In genomic region chr13:112781287-112781686, GRCh38 we compare ENCODE assay signal across 28 cellular contexts.
DNase-seq lines count a peak whose midpoint lies in the region; ATAC-seq, FAIRE-seq and TF ChIP-seq lines count a peak whose summit lies in the region.
"Had no signal": no experiment of that assay in that cellular context is flagged by ENCODE, and none has a peak within 500 bp of the region (broad histone marks: within the 10 kb centered on the region; RNA-seq: fewer than 3 reads in every experiment).

No MANE protein-coding gene starts in this region.

- no TSS peak for BruUV-seq in Caco-2 (replicated peaks; lab: Mats Ljungman, UMichigan)

- H3K27ac Mint-ChIP-seq in Caco-2 (ENCODE audit: unreplicated experiment) (peak overlapping the region; percentile 45), GM23338 (0 out of 2 replicates have a peak overlapping the region, but pooled peaks have one; percentile 59), progenitor cell of endocrine pancreas (peak overlapping the region; percentile 20)
- H3K27ac Mint-ChIP-seq in activated CD8-positive, alpha-beta T cell treated with anti-CD3 and anti-CD28 coated beads, Interleukin-2, amount 10 ng/mL, durations not matched to agents 7 days and 5 days: no peak overlapping the region
- H3K27ac Mint-ChIP-seq: activated CD8-positive, alpha-beta T cell treated with anti-CD3 and anti-CD28 coated beads for 36 hours; activated naive CD4-positive, alpha-beta T cell treated with anti-CD3 and anti-CD28 coated beads, Interleukin-2, amount 50 U/mL, for 24 hours; CD4-positive, alpha-beta T cell had no signal

- no peak overlapping the region; the same call in 1 of the 2 replicates for H2BK15ac ChIP-seq in H1 (ENCODE audit: low read length)

- POLR2A ChIA-PET in Caco-2 (lab: Charles Lee): no interaction called here
- POLR2A ChIA-PET in H1 (lab: Charles Lee; ENCODE audit: partially characterized antibody): interaction anchor here (0.8 kb wide), 1 partner anchor 11 kb away, joined by 3 read pairs; no protein-coding TSS in a partner anchor
- POLR2A ChIA-PET in activated CD8-positive, alpha-beta T cell treated with anti-CD3 and anti-CD28 coated beads, Interleukin-2, amount 10 ng/mL, durations not matched to agents 7 days and 5 days (lab: Charles Lee): no interaction called here

- H4K20me1 ChIP-seq in GM23338 (replicated peaks; ENCODE audit: insufficient read depth) (no peaks in the 10 kb centered on the region; the same call in none of the 2 replicates), H1 (replicated peaks in 1 of 2; ENCODE audit: control insufficient read depth in 1 of 2, insufficient read depth in 2 of 2, low read length in 2 of 2) (peaks cover 0 to 3% of the 10 kb centered on the region in 2 experiments)

- no peak overlapping the region for H3K56ac ChIP-seq in H1 (replicated peaks; ENCODE audit: insufficient read length, low read depth, low read length)

- TF ChIP-seq CTCF in Caco-2 (IDR thresholded peaks at IDR 0.05; ENCODE audit: insufficient read depth in 1 of 2, low read depth in 1 of 2, low read length in 1 of 2, severe bottlenecking in 1 of 2, unreplicated experiment in 1 of 2) (no peak), GM23338 (conservative IDR thresholded peaks at IDR 0.05; ENCODE audit: low read depth in 2 of 2) (no peak), H1 (IDR thresholded peaks at IDR 0.05; ENCODE audit: control extremely low read depth in 1 of 3, insufficient read depth in 1 of 3, low read depth in 1 of 3, low read length in 3 of 3) (no peak), progenitor cell of endocrine pancreas (IDR thresholded peaks at IDR 0.05; ENCODE audit: unreplicated experiment) (no peak), colonic mucosa (IDR thresholded peaks at IDR 0.05) (no peak)

- H2AFZ ChIP-seq in GM23338 (no peak overlapping the region), H1 (ENCODE audit: low read length) (no peak overlapping the region)

- H3K79me2 ChIP-seq in GM23338 (replicated peaks; ENCODE audit: insufficient read depth) (peaks cover 60% of the 10 kb centered on the region), H1 (ENCODE audit: control insufficient read depth in 1 of 2, insufficient read depth in 2 of 2, low read length in 2 of 2) (peaks cover 0 to 41% of the 10 kb centered on the region in 2 experiments; a peak in 2 of 4 replicates)

- H3K4me3 ChIP-seq in Caco-2 (ENCODE audit: low read depth, low read length): no peak overlapping the region
- H3K4me3 ChIP-seq in GM23338: no peak overlapping the region
- H3K4me3 ChIP-seq in H1 (ENCODE audit: extremely low read depth in 1 of 4, insufficient read depth in 2 of 4, low read depth in 3 of 4, low read length in 4 of 4): no peak overlapping the region
- no peak overlapping the region for H3K4me3 ChIP-seq in colonic mucosa
- H3K4me3 ChIP-seq: ascending aorta, esophagus muscularis mucosa, testis had no signal

- TF ChIP-seq POLR2A in H1 (IDR thresholded peaks at IDR 0.05; ENCODE audit: control extremely low read depth in 1 of 2, low read depth in 2 of 2, low read length in 2 of 2): no peak

- H3K18ac ChIP-seq in H1 (ENCODE audit: extremely low read depth, low read length): no peak overlapping the region

- peak overlapping the region; percentile 83 for H2AK5ac ChIP-seq in H1 (ENCODE audit: low read depth, low read length)

- H3K27me3 ChIP-seq in Caco-2 (replicated peaks; ENCODE audit: control insufficient read depth, insufficient read depth, low read length): no peaks in the 10 kb centered on the region
- H3K27me3 ChIP-seq in GM23338 (ENCODE audit: insufficient read depth): no peaks in the 10 kb centered on the region
- no peaks in the 10 kb centered on the region; a peak in 1 of 7 replicates for H3K27me3 ChIP-seq in H1 (replicated peaks in 1 of 4; ENCODE audit: control insufficient read depth in 3 of 4, extremely low read depth in 1 of 4, insufficient read depth in 3 of 4, low read length in 3 of 4)
- no peaks in the 10 kb centered on the region for H3K27me3 ChIP-seq in colonic mucosa
- H3K27me3 ChIP-seq: ascending aorta, esophagus muscularis mucosa, testis had no signal

- TF ChIP-seq EP300 in H1 (IDR thresholded peaks at IDR 0.05; ENCODE audit: borderline replicate concordance in 1 of 2, low read depth in 2 of 2, low read length in 2 of 2): no peak

- H3K36me3 Mint-ChIP-seq in Caco-2 (ENCODE audit: insufficient read depth, unreplicated experiment) (peaks cover 63% of the 10 kb centered on the region), GM23338 (ENCODE audit: low read depth) (peaks cover 33% of the 10 kb centered on the region), progenitor cell of endocrine pancreas (ENCODE audit: insufficient read depth) (peaks cover 21% of the 10 kb centered on the region)
- peaks cover 2% of the 10 kb centered on the region for H3K36me3 Mint-ChIP-seq in activated CD8-positive, alpha-beta T cell treated with anti-CD3 and anti-CD28 coated beads, Interleukin-2, amount 10 ng/mL, durations not matched to agents 7 days and 5 days (ENCODE audit: low read depth)

- no peak overlapping the region for H2BK5ac ChIP-seq in H1 (ENCODE audit: low read depth, low read length)

- H3K4me1 Mint-ChIP-seq in Caco-2 (ENCODE audit: low read depth, unreplicated experiment) (no peaks in the 10 kb centered on the region), GM23338 (peaks cover 41% of the 10 kb centered on the region), progenitor cell of endocrine pancreas (ENCODE audit: low read depth) (peaks cover 9% of the 10 kb centered on the region)
- H3K4me1 Mint-ChIP-seq in activated CD8-positive, alpha-beta T cell treated with anti-CD3 and anti-CD28 coated beads, Interleukin-2, amount 10 ng/mL, durations not matched to agents 7 days and 5 days (ENCODE audit: low read depth): no peaks in the 10 kb centered on the region

- H3K27ac ChIP-seq in GM23338 (ENCODE audit: low read depth): no peak overlapping the region
- no peak overlapping the region for H3K27ac ChIP-seq in H1 (ENCODE audit: low read depth, low read length)
- no peak overlapping the region for H3K27ac ChIP-seq in colonic mucosa
- H3K27ac ChIP-seq: ascending aorta, esophagus muscularis mucosa, testis had no signal

- intact Hi-C loops in Caco-2 (cut with micrococcal nuclease; ENCODE audit: unreplicated experiment): no loop called here
- intact Hi-C loops in colonic mucosa (cut with DNase I): no loop called here

- peak overlapping the region; percentile 48; the same call in 1 of the 2 replicates for H2BK20ac ChIP-seq in H1 (ENCODE audit: low read length)

- H3K79me1 ChIP-seq in H1 (ENCODE audit: low read depth, low read length): peaks cover 17% of the 10 kb centered on the region; the same call in 1 of the 2 replicates

- no peaks in the 10 kb centered on the region for H3K9me2 ChIP-seq in GM23338 (ENCODE audit: insufficient read depth)

- WGBS in H1 (ENCODE audit: extremely low coverage in 1 of 2, insufficient coverage in 1 of 2, insufficient read length in 1 of 2, insufficient replicate concordance in 2 of 2, low coverage in 1 of 2, low lambda C conversion rate in 2 of 2, missing lambda C conversion rate in 1 of 2), 2 experiments: 95% methylated on average over 18 of the region's 18 CpGs; no CpG with 5 or more reads in 1 of the 2 experiments

- H2BK120ac ChIP-seq in H1 (replicated peaks; ENCODE audit: low read depth, low read length): no peak overlapping the region

- H3K9ac ChIP-seq in H1 (replicated peaks in 1 of 4; ENCODE audit: extremely low read depth in 1 of 4, low read depth in 3 of 4, low read length in 3 of 4) (no peak overlapping the region), colonic mucosa (ENCODE audit: low read depth in 2 of 2, low read length in 2 of 2) (no peak overlapping the region)

- H2BK12ac ChIP-seq in H1 (ENCODE audit: low read depth, low read length): peak overlapping the region; percentile 56

- H4K5ac ChIP-seq in H1 (ENCODE audit: insufficient read length, low read depth, low read length): no peak overlapping the region

- H3K36me3 ChIP-seq in Caco-2 (ENCODE audit: control insufficient read depth, insufficient read depth, low read length) (peaks cover 3% of the 10 kb centered on the region), GM23338 (ENCODE audit: insufficient read depth) (no peaks in the 10 kb centered on the region), H1 (ENCODE audit: control insufficient read depth in 2 of 4, insufficient read depth in 4 of 4, low read length in 3 of 4) (no peaks in the 10 kb centered on the region; a peak in 2 of 8 replicates), colonic mucosa (no peaks in the 10 kb centered on the region)

- peak overlapping the region; percentile 60 for H3K4ac ChIP-seq in H1 (replicated peaks; ENCODE audit: insufficient read length, low read depth, low read length)

- H4K8ac ChIP-seq in H1 (ENCODE audit: extremely low read depth, insufficient read depth, low read length): no peak overlapping the region; the same call in 1 of the 2 replicates

- no peak overlapping the region for H3K14ac ChIP-seq in H1 (ENCODE audit: insufficient read length)

- no peak overlapping the region for H3K23ac ChIP-seq in H1 (ENCODE audit: insufficient read length)

- H3K27me3 Mint-ChIP-seq in Caco-2 (ENCODE audit: insufficient read depth, unreplicated experiment) (no peaks in the 10 kb centered on the region), GM23338 (ENCODE audit: insufficient read depth, low read depth, poor library complexity) (peaks cover 21% of the 10 kb centered on the region), progenitor cell of endocrine pancreas (no peaks in the 10 kb centered on the region)
- H3K27me3 Mint-ChIP-seq in activated CD8-positive, alpha-beta T cell treated with anti-CD3 and anti-CD28 coated beads, Interleukin-2, amount 10 ng/mL, durations not matched to agents 7 days and 5 days (ENCODE audit: low read depth): no peaks in the 10 kb centered on the region
- H3K27me3 Mint-ChIP-seq: activated CD8-positive, alpha-beta T cell treated with anti-CD3 and anti-CD28 coated beads for 36 hours; activated naive CD4-positive, alpha-beta T cell treated with anti-CD3 and anti-CD28 coated beads, Interleukin-2, amount 50 U/mL, for 24 hours; CD4-positive, alpha-beta T cell; naive thymus-derived CD8-positive, alpha-beta T cell had no signal

- CTCF ChIA-PET in Caco-2 (lab: Charles Lee): no interaction called here
- CTCF ChIA-PET in H1 (lab: Charles Lee; ENCODE audit: partially characterized antibody): interaction anchor here (1.3 to 1.7 kb wide), 2 partner anchors 10 to 11 kb away, joined by 3 read pairs; no protein-coding TSS in a partner anchor
- CTCF ChIA-PET in activated CD8-positive, alpha-beta T cell treated with anti-CD3 and anti-CD28 coated beads, Interleukin-2, amount 10 ng/mL, durations not matched to agents 7 days and 5 days (lab: Charles Lee): no interaction called here

- DNase-seq in Caco-2 (no peak), GM23338 (ENCODE audit: low spot score) (no peak), H1 (ENCODE audit: low read depth in 1 of 2, low spot score in 2 of 2) (peak in 1 of 2 experiments; percentile 32), progenitor cell of endocrine pancreas (ENCODE audit: low spot score, unreplicated experiment) (no peak), NCI-H128 (lab: John Stamatoyannopoulos, UW; ENCODE audit: unreplicated experiment) (no peak), SK-N-DZ (ENCODE audit: low spot score) (no peak), colonic mucosa (no peak)
- DNase-seq in activated CD8-positive, alpha-beta T cell treated with anti-CD3 and anti-CD28 coated beads, Interleukin-2, amount 10 ng/mL, durations not matched to agents 7 days and 5 days: no peak
- DNase-seq: activated CD8-positive, alpha-beta T cell treated with anti-CD3 and anti-CD28 coated beads for 36 hours; activated T-cell treated with anti-CD3 and anti-CD28 coated beads, Interleukin-2, amount 50 U/mL, for 4 hours; CD4-positive, alpha-beta T cell; effector CD8-positive, alpha-beta T cell; Kasumi-1; naive thymus-derived CD8-positive, alpha-beta T cell; NCI-H187; NCI-H2227 treated with DMSO at 0.1 percent for 48 hours; stimulated activated CD4-positive, alpha-beta T cell treated with anti-CD3 and anti-CD28 coated beads, Interleukin-1b, Interleukin-23, amount 100 ng/mL, for 48 hours; SW 1271 had no signal

- ATAC-seq in GM23338: no peak
- no peak for ATAC-seq in activated CD8-positive, alpha-beta T cell treated with anti-CD3 and anti-CD28 coated beads, Interleukin-2, amount 10 ng/mL, durations not matched to agents 7 days and 5 days
- ATAC-seq: activated CD4-positive, CD25-positive, alpha-beta regulatory T cell treated with anti-CD3 and anti-CD28 coated beads, Interleukin-2, amount 50 U/mL, for 24 hours; activated CD8-positive, alpha-beta T cell treated with anti-CD3 and anti-CD28 coated beads for 36 hours; activated T-cell treated with anti-CD3 and anti-CD28 coated beads, Interleukin-2, amount 50 U/mL, for 4 hours; naive thymus-derived CD8-positive, alpha-beta T cell had no signal

- no peak for FAIRE-seq in H1 (lab: Jason Lieb, UNC)
- FAIRE-seq: frontal cortex, G401.6, HTR-8/SVneo, keratinocyte had no signal

- no peak for TF ChIP-seq RAD21 in H1 (IDR thresholded peaks at IDR 0.05 in 1 of 2, conservative IDR thresholded peaks at IDR 0.05 in 1 of 2; ENCODE audit: low read depth in 2 of 2, low read length in 2 of 2)

- no peak overlapping the region for H3K4me2 ChIP-seq in GM23338
- 0 out of 4 replicates have a peak overlapping the region, but pooled peaks of 1 of the 2 experiments have one; percentile 12 for H3K4me2 ChIP-seq in H1 (ENCODE audit: insufficient read depth in 1 of 2, low read depth in 2 of 2, low read length in 2 of 2)

- H3K9me3 Mint-ChIP-seq in Caco-2 (ENCODE audit: unreplicated experiment) (no peaks in the 10 kb centered on the region), GM23338 (peaks cover 5% of the 10 kb centered on the region; the same call in 2 of the 3 replicates), progenitor cell of endocrine pancreas (ENCODE audit: low read depth) (no peaks in the 10 kb centered on the region)
- no peaks in the 10 kb centered on the region for H3K9me3 Mint-ChIP-seq in activated CD8-positive, alpha-beta T cell treated with anti-CD3 and anti-CD28 coated beads, Interleukin-2, amount 10 ng/mL, durations not matched to agents 7 days and 5 days (ENCODE audit: insufficient read depth)
- H3K9me3 Mint-ChIP-seq: activated CD8-positive, alpha-beta T cell treated with anti-CD3 and anti-CD28 coated beads for 36 hours; activated naive CD4-positive, alpha-beta T cell treated with anti-CD3 and anti-CD28 coated beads, Interleukin-2, amount 50 U/mL, for 24 hours; activated T-cell treated with anti-CD3 and anti-CD28 coated beads, Interleukin-2, amount 50 U/mL, for 4 hours; CD4-positive, alpha-beta T cell; mesothelial cell of epicardium had no signal

- H3K4me3 Mint-ChIP-seq in Caco-2 (ENCODE audit: unreplicated experiment) (no peak overlapping the region), GM23338 (no peak overlapping the region), progenitor cell of endocrine pancreas (ENCODE audit: low read depth) (no peak overlapping the region)
- no peak overlapping the region for H3K4me3 Mint-ChIP-seq in activated CD8-positive, alpha-beta T cell treated with anti-CD3 and anti-CD28 coated beads, Interleukin-2, amount 10 ng/mL, durations not matched to agents 7 days and 5 days
- H3K4me3 Mint-ChIP-seq: activated CD8-positive, alpha-beta T cell treated with anti-CD3 and anti-CD28 coated beads for 36 hours; activated naive CD4-positive, alpha-beta T cell treated with anti-CD3 and anti-CD28 coated beads, Interleukin-2, amount 50 U/mL, for 24 hours; activated T-cell treated with anti-CD3 and anti-CD28 coated beads, Interleukin-2, amount 50 U/mL, for 4 hours; CD4-positive, alpha-beta T cell; mesothelial cell of epicardium; naive thymus-derived CD8-positive, alpha-beta T cell had no signal

- H4K91ac ChIP-seq in H1 (replicated peaks; ENCODE audit: insufficient read length, low read length): peak overlapping the region; percentile 76

- H3K4me1 ChIP-seq in Caco-2: no peaks in the 10 kb centered on the region
- H3K4me1 ChIP-seq in GM23338 (ENCODE audit: insufficient read depth): peaks cover 13% of the 10 kb centered on the region
- peaks cover 3 to 20% (median 11%) of the 10 kb centered on the region in 4 experiments for H3K4me1 ChIP-seq in H1 (replicated peaks in 1 of 4; ENCODE audit: control insufficient read depth in 3 of 4, insufficient read depth in 4 of 4, low read length in 3 of 4)
- H3K4me1 ChIP-seq in colonic mucosa: no peaks in the 10 kb centered on the region
- H3K4me1 ChIP-seq: ascending aorta had no signal

- H3F3A ChIP-seq in GM23338 (replicated peaks; ENCODE audit: low read depth): no peaks in the 10 kb centered on the region

- H3K23me2 ChIP-seq in H1 (ENCODE audit: low read depth, low read length): no peaks in the 10 kb centered on the region

- H3K9me3 ChIP-seq in Caco-2 (no peaks in the 10 kb centered on the region), H1 (ENCODE audit: insufficient read depth in 2 of 2, low read depth in 1 of 2, low read length in 1 of 2) (no peaks in the 10 kb centered on the region; a peak in 1 of 4 replicates), colonic mucosa (no peaks in the 10 kb centered on the region)
- H3K9me3 ChIP-seq: ascending aorta, esophagus muscularis mucosa, testis had no signal
